20 cellular contexts compared by ENCODE assay signal in the genomic region with DNA sequence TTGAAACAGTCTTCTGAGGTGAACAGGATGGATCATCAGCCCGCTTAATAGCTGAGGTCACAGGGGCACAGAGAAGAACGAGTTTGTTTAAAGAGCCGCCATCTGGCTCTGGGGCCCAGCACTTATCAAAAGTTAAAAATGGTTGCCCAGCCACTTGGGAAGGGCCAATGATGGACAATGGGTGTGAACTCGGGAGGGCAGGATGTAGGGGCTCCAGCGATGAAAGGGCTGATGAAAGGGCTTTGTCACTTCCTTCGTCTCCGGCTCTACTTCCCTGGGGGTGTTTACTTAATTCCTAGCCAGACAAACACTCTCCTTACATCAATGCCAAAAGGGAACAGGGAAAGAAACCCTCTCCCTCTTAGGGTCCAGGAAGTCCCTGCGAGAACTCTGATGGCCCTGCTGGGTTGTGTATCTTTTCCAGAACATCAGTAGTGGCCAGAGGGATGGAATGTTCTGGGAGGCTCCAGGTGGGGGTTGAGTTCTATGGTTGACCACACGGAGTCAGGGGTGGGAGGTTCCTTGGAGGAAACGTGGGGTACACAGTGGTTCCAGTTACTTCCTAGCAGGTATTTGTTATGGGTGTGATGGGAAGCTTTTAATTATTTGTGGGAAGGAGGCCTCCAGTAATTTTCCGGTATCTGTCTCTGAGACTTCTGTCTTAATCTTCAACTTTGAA. TPM values are rescaled to one million over a fixed set of nuclear protein-coding genes. Genes with fewer than 3 reads are reported as not detected.
DNase-seq lines count a peak whose midpoint lies in the region; ATAC-seq, FAIRE-seq and TF ChIP-seq lines count a peak whose summit lies in the region.
"Had no signal": no experiment of that assay in that cellular context is flagged by ENCODE, and none has a peak within 500 bp of the region (broad histone marks: within the 10 kb centered on the region; RNA-seq: fewer than 3 reads in every experiment).

No MANE protein-coding gene starts in this region.

- ATAC-seq in K562 (no peak), lower lobe of right lung (peak; percentile 19 to 37), HG02973 (IDR thresholded peaks at IDR 0.05; ENCODE audit: unreplicated experiment) (no peak), GM19397 (IDR thresholded peaks at IDR 0.05; ENCODE audit: unreplicated experiment) (no peak)
- ATAC-seq: activated naive CD8-positive, alpha-beta T cell treated with anti-CD3 and anti-CD28 coated beads, Interleukin-2, amount 50 U/mL, for 24 hours; left ventricle myocardium superior had no signal

- no peaks in the 10 kb centered on the region for H3K9me3 ChIP-seq in K562 (replicated peaks; ENCODE audit: control insufficient read depth, insufficient read depth, low read depth, low read length)
- no peaks in the 10 kb centered on the region for H3K9me3 ChIP-seq in lower lobe of right lung
- H3K9me3 ChIP-seq in SJCRH30 (replicated peaks), result no peaks in the 10 kb centered on the region

- H3K27me3 ChIP-seq in K562 (ENCODE audit: control insufficient read depth in 2 of 2, insufficient read depth in 2 of 2, low read length in 2 of 2) (peaks cover 4 to 6% of the 10 kb centered on the region in 2 experiments; a peak in 2 of 5 replicates), lower lobe of right lung (ENCODE audit: low read depth) (no peaks in the 10 kb centered on the region), SJCRH30 (no peaks in the 10 kb centered on the region)

- POLR2A ChIA-PET in K562 (lab: Yijun Ruan, JAX), result no interaction called here

- in situ Hi-C loops in K562 (cut with MboI) (no loop called here), GM13976 (cut with MboI; ENCODE audit: low sequenced_read_pairs, unreplicated experiment) (no loop called here)

- FAIRE-seq in K562 (lab: Jason Lieb, UNC), result no peak
- FAIRE-seq: GM18507 had no signal

- H3K79me2 ChIP-seq in K562 (ENCODE audit: control insufficient read depth, insufficient read depth, low read length), result no peaks in the 10 kb centered on the region

- no peak for TF ChIP-seq EP300 in K562 (IDR thresholded peaks at IDR 0.05; ENCODE audit: low read length)

- DNase-seq in A172 (ENCODE audit: low spot score) (peak; percentile 23), EL (peak; percentile 34), K562 (ENCODE audit: extremely low read depth in 1 of 4, low spot score in 3 of 4) (no peak), lower lobe of right lung (no peak), SJCRH30 (no peak), GM13976 (ENCODE audit: low spot score) (no peak)
- DNase-seq: activated CD4-positive, alpha-beta T cell treated with anti-CD3 and anti-CD28 coated beads for 1 hour; activated naive CD8-positive, alpha-beta T cell treated with anti-CD3 and anti-CD28 coated beads, Interleukin-2, amount 50 U/mL, for 24 hours; CD4-positive, alpha-beta memory T cell; DMS79; GM23248; left ventricle myocardium superior; NCI-H1694 treated with DMSO at 0.1 percent for 48 hours; NCI-H226; occipital lobe; retina; stimulated activated CD4-positive, alpha-beta T cell treated with anti-CD3 and anti-CD28 coated beads, Interleukin-12 subunit alpha, Interleukin-12 subunit beta, amount 100 ng/mL, for 4 hours had no signal

- H3K36me3 ChIP-seq in K562 (ENCODE audit: control insufficient read depth, insufficient read depth, low read length), result no peaks in the 10 kb centered on the region
- no peaks in the 10 kb centered on the region for H3K36me3 ChIP-seq in lower lobe of right lung
- no peaks in the 10 kb centered on the region for H3K36me3 ChIP-seq in SJCRH30

- H3K9ac ChIP-seq in K562 (ENCODE audit: insufficient read depth in 1 of 2, low read depth in 2 of 2, low read length in 2 of 2), result no peak overlapping the region
- H3K9ac ChIP-seq: GM23248 had no signal

- H3K4me1 ChIP-seq in K562 (replicated peaks in 1 of 2; ENCODE audit: control insufficient read depth in 2 of 2, insufficient read depth in 2 of 2, low read length in 2 of 2), result no peaks in the 10 kb centered on the region
- H3K4me1 ChIP-seq in lower lobe of right lung, result peaks cover 7% of the 10 kb centered on the region
- H3K4me1 ChIP-seq in SJCRH30, result no peaks in the 10 kb centered on the region

- CTCF ChIA-PET in K562 (lab: Yijun Ruan, JAX; ENCODE audit: low intra/inter-chr PET ratio), result no interaction called here

- H2AFZ ChIP-seq in K562 (ENCODE audit: low read depth, low read length), result no peak overlapping the region
- H2AFZ ChIP-seq: GM23248 had no signal

- no peaks in the 10 kb centered on the region for H4K20me1 ChIP-seq in K562 (replicated peaks; ENCODE audit: control insufficient read depth, insufficient read depth, low read length)

- no peaks in the 10 kb centered on the region for H3K9me1 ChIP-seq in K562 (ENCODE audit: control insufficient read depth, insufficient read depth, low read length)

- H3K4me2 ChIP-seq in K562 (ENCODE audit: insufficient read depth, low read length), result no peak overlapping the region

- WGBS in K562 (ENCODE audit: insufficient coverage, low coverage, missing lambda C conversion rate), result 2% methylated on average over 11 of the region's 11 CpGs

- H3K4me3 ChIP-seq in K562, result no peak overlapping the region
- no peak overlapping the region for H3K4me3 ChIP-seq in lower lobe of right lung
- no peak overlapping the region for H3K4me3 ChIP-seq in SJCRH30
- H3K4me3 ChIP-seq: GM23248 had no signal

- no TSS peak for BruUV-seq in K562 (replicated peaks; lab: Mats Ljungman, UMichigan)

- TF ChIP-seq CTCF in K562 (IDR thresholded peaks at IDR 0.05 in 2 of 3, conservative IDR thresholded peaks at IDR 0.05 in 1 of 3; ENCODE audit: insufficient read depth in 2 of 3, low read depth in 1 of 3, low read length in 3 of 3) (no peak), lower lobe of right lung (IDR thresholded peaks at IDR 0.05) (no peak), GM13976 (IDR thresholded peaks at IDR 0.05; ENCODE audit: borderline replicate concordance, control extremely low read depth, extremely low read depth, insufficient read depth, missing control alignments) (no peak)

- intact Hi-C loops in K562 (cut with micrococcal nuclease) (no loop called here), lower lobe of right lung (cut with DNase I) (no loop called here)

- no peak for TF ChIP-seq RAD21 in K562 (CRISPR knock-in tag; conservative IDR thresholded peaks at IDR 0.05 in 1 of 2, IDR thresholded peaks at IDR 0.05 in 1 of 2)

- H3K27ac ChIP-seq in K562 (ENCODE audit: extremely low read depth, low read depth, low read length) (no peak overlapping the region), lower lobe of right lung (peak overlapping the region; percentile 21), SJCRH30 (no peak overlapping the region)
- H3K27ac ChIP-seq: GM23248 had no signal

- no peak for TF ChIP-seq POLR2A in K562 (conservative IDR thresholded peaks at IDR 0.05)

TF ChIP-seq in K562, 482 proteins besides CTCF, POLR2A, EP300 and RAD21:
- peak; percentile 61 for TF ChIP-seq GABPA (tag; conservative IDR thresholded peaks at IDR 0.05; ENCODE audit: low read depth)
- TF ChIP-seq ATF7 (IDR thresholded peaks at IDR 0.05), result no peak
- TF ChIP-seq NR2C2 (CRISPR knock-in tag; IDR thresholded peaks at IDR 0.05), result no peak
- peak; percentile 64; the same call in 1 of the 2 replicates for TF ChIP-seq NR2C2 (tag; IDR thresholded peaks at IDR 0.05)

RNA-seq across cellular contexts. Expression of a gene that starts 9.0 kb away (rescaled TPM):
- total RNA-seq in A172 (2014; rRNA removed; shearing (Covaris generic)), result 2.5 and 2.9 TPM in 2 replicates
- total RNA-seq in K562 (2011; cell fraction: chromatin; rRNA removed; ENCODE audit: low replicate concordance), result not detected in 2 replicates
- not detected in 2 replicates for total RNA-seq in K562 (2011; cell fraction: nucleolus; rRNA removed)
- total RNA-seq in K562 (2011; cell fraction: nucleoplasm; rRNA removed), result not detected in 2 replicates
- total RNA-seq in K562 (2014; rRNA removed), result 0.12 TPM in 1 of 2 replicates, not detected in the other
- total RNA-seq in K562 (2014; rRNA removed; fragmentation: Illumina TruSeq; extraction: Trizol), result not detected in 2 replicates
- 0.04 and 0.08 TPM in 2 replicates for total RNA-seq in K562 (2015; rRNA removed; fragmentation: Illumina TruSeq; extraction: Trizol)
- 0.07 and 0.09 TPM in 2 replicates for total RNA-seq in K562 (2021)
- polyA plus RNA-seq in K562 (2011; rRNA removed), result not detected in 2 replicates
- polyA plus RNA-seq in K562 (2011; cell fraction: cytosol; rRNA removed), result not detected in 2 replicates
- not detected in 2 replicates for polyA plus RNA-seq in K562 (2011; cell fraction: nucleus; rRNA removed)
- polyA plus RNA-seq in K562 (2012), result 0.07 TPM in 1 of 2 replicates, not detected in the other
- polyA plus RNA-seq in K562 (2014; fragmentation: Illumina TruSeq; extraction: Trizol), result not detected in 2 replicates
- not detected for polyA plus RNA-seq in K562 (2014; fragmentation: Nextera tagmentation; extraction: Ambion mirVana)
- polyA plus RNA-seq in K562 (2014; rRNA removed), result not detected in 2 replicates
- not detected in 2 replicates for polyA minus RNA-seq in K562 (2011; rRNA and poly(A)+ RNA removed)
- not detected in 2 replicates for polyA minus RNA-seq in K562 (2011; cell fraction: cytosol; rRNA and poly(A)+ RNA removed)
- polyA minus RNA-seq in K562 (2011; cell fraction: nucleus; rRNA and poly(A)+ RNA removed), result not detected in 2 replicates
- total RNA-seq in lower lobe of right lung, result 74.9 TPM
- total RNA-seq in SJCRH30 (2014; rRNA removed; shearing (Covaris generic)), result 0.03 and 0.04 TPM in 2 replicates
- total RNA-seq: GM23248 had no signal

Comparison
In these comparisons a context has a peak if more than half of its experiments do, and no peak if none do; other contexts are left out.
1. DNase-seq: peak in A172 (single experiment) and EL (single experiment); none in K562 (0 of 4), lower lobe of right lung (single experiment), SJCRH30 (0 of 2) and GM13976 (single experiment).
2. ATAC-seq: peak in lower lobe of right lung (2 of 2); none in K562 (single experiment), HG02973 (single experiment) and GM19397 (single experiment).
3. RNA of a gene that starts 9.0 kb away (total RNA-seq): 74.9 TPM in lower lobe of right lung (single experiment); 2.5 to 2.9 TPM in A172, 0.03 to 0.04 TPM in SJCRH30 and 0.04 to 0.12 TPM in K562; every median in the first group is over 10 times any median in the second.